ENCODE assay signal across 1 cellular context in genomic region chrX:153626863-153627674, GRCh38.
TF ChIP-seq lines count a peak whose summit lies in the region.

No MANE protein-coding gene starts in this region.

TF ChIP-seq in HepG2, 621 proteins besides CTCF, POLR2A, EP300 and RAD21 (continued from another document and continues in another):
- TF ChIP-seq SUZ12 (IDR thresholded peaks at IDR 0.05; ENCODE audit: low read depth, low read length) (no peak), PHF20 (CRISPR knock-in tag; IDR thresholded peaks at IDR 0.05) (no peak), ZC3H4 (CRISPR knock-in tag; IDR thresholded peaks at IDR 0.05; ENCODE audit: borderline replicate concordance) (peak; percentile 91), MAFF (IDR thresholded peaks at IDR 0.05; ENCODE audit: low read depth, low read length) (no peak), SOX6 (IDR thresholded peaks at IDR 0.05) (no peak), SOX6 (CRISPR knock-in tag; IDR thresholded peaks at IDR 0.05) (peak; percentile 53; the same call in 1 of the 2 replicates), MEIS1 (CRISPR knock-in tag; IDR thresholded peaks at IDR 0.05; ENCODE audit: borderline replicate concordance) (no peak), ZNF18 (CRISPR knock-in tag; IDR thresholded peaks at IDR 0.05; ENCODE audit: insufficient replicate concordance) (no peak), ZNF124 (CRISPR knock-in tag; IDR thresholded peaks at IDR 0.05) (no peak), HBP1 (CRISPR knock-in tag; IDR thresholded peaks at IDR 0.05; ENCODE audit: low read depth) (no peak), USF2 (IDR thresholded peaks at IDR 0.05; ENCODE audit: low read depth, low read length) (no peak), USF2 (CRISPR knock-in tag; IDR thresholded peaks at IDR 0.05; ENCODE audit: borderline replicate concordance) (peak; percentile 33; the same call in 1 of the 2 replicates), KLF9 (CRISPR knock-in tag; IDR thresholded peaks at IDR 0.05; ENCODE audit: low read depth) (no peak; the same call in 1 of the 2 replicates), ZNF775 (CRISPR knock-in tag; IDR thresholded peaks at IDR 0.05; ENCODE audit: borderline replicate concordance) (no peak), SRSF1 (optimal IDR thresholded peaks at IDR 0.05; ENCODE audit: low read depth, low read length) (no peak), MIER2 (CRISPR knock-in tag; IDR thresholded peaks at IDR 0.05) (no peak), ZNF747 (CRISPR knock-in tag; IDR thresholded peaks at IDR 0.05; ENCODE audit: borderline replicate concordance) (no peak), TBX3 (IDR thresholded peaks at IDR 0.05; ENCODE audit: borderline replicate concordance) (0 out of 2 replicates have a peak, but pooled peaks have one; percentile 8), IRX3 (CRISPR knock-in tag; IDR thresholded peaks at IDR 0.05; ENCODE audit: borderline replicate concordance, low read depth) (no peak), NFKB2 (CRISPR knock-in tag; IDR thresholded peaks at IDR 0.05; ENCODE audit: borderline replicate concordance) (no peak), ZNF780A (CRISPR knock-in tag; IDR thresholded peaks at IDR 0.05) (no peak), NFE2L1 (CRISPR knock-in tag; IDR thresholded peaks at IDR 0.05; ENCODE audit: borderline replicate concordance) (no peak), ZNF367 (CRISPR knock-in tag; IDR thresholded peaks at IDR 0.05; ENCODE audit: borderline replicate concordance) (no peak), KDM5B (CRISPR knock-in tag; IDR thresholded peaks at IDR 0.05; ENCODE audit: borderline replicate concordance) (no peak), TERF1 (CRISPR knock-in tag; IDR thresholded peaks at IDR 0.05) (no peak), ZSCAN12 (CRISPR knock-in tag; IDR thresholded peaks at IDR 0.05) (no peak), REST (IDR thresholded peaks at IDR 0.05; ENCODE audit: borderline replicate concordance in 1 of 2, low read depth in 1 of 2, low read length in 2 of 2) (peak in 1 of 2 experiments; percentile 50; a peak in 1 of 4 replicates), HMG20B (CRISPR knock-in tag; conservative IDR thresholded peaks at IDR 0.05) (no peak), SMARCC2 (IDR thresholded peaks at IDR 0.05) (no peak), HMGA1 (CRISPR knock-in tag; conservative IDR thresholded peaks at IDR 0.05) (no peak), SETDB1 (CRISPR knock-in tag; IDR thresholded peaks at IDR 0.05; ENCODE audit: borderline replicate concordance) (no peak), NCOR1 (IDR thresholded peaks at IDR 0.05; ENCODE audit: borderline replicate concordance, low read length) (peak; percentile 69; the same call in 1 of the 2 replicates), ZNF567 (CRISPR knock-in tag; IDR thresholded peaks at IDR 0.05; ENCODE audit: borderline replicate concordance) (no peak), KLF13 (CRISPR knock-in tag; IDR thresholded peaks at IDR 0.05) (no peak), ZNF10 (CRISPR knock-in tag; IDR thresholded peaks at IDR 0.05; ENCODE audit: borderline replicate concordance, low read depth) (no peak), SNAPC2 (CRISPR knock-in tag; IDR thresholded peaks at IDR 0.05) (no peak)
- TF ChIP-seq, protein P1, sequence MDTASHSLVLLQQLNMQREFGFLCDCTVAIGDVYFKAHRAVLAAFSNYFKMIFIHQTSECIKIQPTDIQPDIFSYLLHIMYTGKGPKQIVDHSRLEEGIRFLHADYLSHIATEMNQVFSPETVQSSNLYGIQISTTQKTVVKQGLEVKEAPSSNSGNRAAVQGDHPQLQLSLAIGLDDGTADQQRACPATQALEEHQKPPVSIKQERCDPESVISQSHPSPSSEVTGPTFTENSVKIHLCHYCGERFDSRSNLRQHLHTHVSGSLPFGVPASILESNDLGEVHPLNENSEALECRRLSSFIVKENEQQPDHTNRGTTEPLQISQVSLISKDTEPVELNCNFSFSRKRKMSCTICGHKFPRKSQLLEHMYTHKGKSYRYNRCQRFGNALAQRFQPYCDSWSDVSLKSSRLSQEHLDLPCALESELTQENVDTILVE (CRISPR knock-in tag; IDR thresholded peaks at IDR 0.05) = no peak
- TF ChIP-seq, protein P2, sequence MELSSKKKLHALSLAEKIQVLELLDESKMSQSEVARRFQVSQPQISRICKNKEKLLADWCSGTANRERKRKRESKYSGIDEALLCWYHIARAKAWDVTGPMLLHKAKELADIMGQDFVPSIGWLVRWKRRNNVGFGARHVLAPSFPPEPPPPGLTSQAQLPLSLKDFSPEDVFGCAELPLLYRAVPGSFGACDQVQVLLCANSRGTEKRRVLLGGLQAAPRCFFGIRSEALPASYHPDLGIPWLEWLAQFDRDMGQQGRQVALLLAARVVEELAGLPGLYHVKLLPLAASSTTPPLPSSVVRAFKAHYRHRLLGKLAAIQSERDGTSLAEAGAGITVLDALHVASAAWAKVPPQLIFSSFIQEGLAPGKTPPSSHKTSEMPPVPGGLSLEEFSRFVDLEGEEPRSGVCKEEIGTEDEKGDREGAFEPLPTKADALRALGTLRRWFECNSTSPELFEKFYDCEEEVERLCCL (CRISPR knock-in tag; IDR thresholded peaks at IDR 0.05; ENCODE audit: borderline replicate concordance) = no peak; the same call in 1 of the 2 replicates
- TF ChIP-seq, protein P3, sequence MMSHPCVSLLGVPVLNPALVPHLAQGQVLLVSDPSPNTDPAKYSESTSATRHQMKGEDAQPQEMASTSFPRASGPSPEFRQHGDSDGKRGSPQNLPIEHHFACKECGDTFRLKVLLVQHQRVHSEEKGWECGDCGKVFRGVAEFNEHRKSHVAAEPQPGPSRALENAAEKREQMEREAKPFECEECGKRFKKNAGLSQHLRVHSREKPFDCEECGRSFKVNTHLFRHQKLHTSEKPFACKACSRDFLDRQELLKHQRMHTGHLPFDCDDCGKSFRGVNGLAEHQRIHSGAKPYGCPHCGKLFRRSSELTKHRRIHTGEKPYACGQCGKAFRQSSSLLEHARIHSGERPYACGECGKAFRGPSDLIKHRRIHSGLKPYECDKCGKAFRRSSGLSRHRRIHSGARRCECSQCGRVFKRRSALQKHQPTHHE (CRISPR knock-in tag; IDR thresholded peaks at IDR 0.05; ENCODE audit: borderline replicate concordance) = no peak
- TF ChIP-seq, protein P4, sequence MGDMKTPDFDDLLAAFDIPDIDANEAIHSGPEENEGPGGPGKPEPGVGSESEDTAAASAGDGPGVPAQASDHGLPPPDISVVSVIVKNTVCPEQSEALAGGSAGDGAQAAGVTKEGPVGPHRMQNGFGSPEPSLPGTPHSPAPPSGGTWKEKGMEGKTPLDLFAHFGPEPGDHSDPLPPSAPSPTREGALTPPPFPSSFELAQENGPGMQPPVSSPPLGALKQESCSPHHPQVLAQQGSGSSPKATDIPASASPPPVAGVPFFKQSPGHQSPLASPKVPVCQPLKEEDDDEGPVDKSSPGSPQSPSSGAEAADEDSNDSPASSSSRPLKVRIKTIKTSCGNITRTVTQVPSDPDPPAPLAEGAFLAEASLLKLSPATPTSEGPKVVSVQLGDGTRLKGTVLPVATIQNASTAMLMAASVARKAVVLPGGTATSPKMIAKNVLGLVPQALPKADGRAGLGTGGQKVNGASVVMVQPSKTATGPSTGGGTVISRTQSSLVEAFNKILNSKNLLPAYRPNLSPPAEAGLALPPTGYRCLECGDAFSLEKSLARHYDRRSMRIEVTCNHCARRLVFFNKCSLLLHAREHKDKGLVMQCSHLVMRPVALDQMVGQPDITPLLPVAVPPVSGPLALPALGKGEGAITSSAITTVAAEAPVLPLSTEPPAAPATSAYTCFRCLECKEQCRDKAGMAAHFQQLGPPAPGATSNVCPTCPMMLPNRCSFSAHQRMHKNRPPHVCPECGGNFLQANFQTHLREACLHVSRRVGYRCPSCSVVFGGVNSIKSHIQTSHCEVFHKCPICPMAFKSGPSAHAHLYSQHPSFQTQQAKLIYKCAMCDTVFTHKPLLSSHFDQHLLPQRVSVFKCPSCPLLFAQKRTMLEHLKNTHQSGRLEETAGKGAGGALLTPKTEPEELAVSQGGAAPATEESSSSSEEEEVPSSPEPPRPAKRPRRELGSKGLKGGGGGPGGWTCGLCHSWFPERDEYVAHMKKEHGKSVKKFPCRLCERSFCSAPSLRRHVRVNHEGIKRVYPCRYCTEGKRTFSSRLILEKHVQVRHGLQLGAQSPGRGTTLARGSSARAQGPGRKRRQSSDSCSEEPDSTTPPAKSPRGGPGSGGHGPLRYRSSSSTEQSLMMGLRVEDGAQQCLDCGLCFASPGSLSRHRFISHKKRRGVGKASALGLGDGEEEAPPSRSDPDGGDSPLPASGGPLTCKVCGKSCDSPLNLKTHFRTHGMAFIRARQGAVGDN (CRISPR knock-in tag; IDR thresholded peaks at IDR 0.05) = peak; percentile 29
- TF ChIP-seq, protein P5, sequence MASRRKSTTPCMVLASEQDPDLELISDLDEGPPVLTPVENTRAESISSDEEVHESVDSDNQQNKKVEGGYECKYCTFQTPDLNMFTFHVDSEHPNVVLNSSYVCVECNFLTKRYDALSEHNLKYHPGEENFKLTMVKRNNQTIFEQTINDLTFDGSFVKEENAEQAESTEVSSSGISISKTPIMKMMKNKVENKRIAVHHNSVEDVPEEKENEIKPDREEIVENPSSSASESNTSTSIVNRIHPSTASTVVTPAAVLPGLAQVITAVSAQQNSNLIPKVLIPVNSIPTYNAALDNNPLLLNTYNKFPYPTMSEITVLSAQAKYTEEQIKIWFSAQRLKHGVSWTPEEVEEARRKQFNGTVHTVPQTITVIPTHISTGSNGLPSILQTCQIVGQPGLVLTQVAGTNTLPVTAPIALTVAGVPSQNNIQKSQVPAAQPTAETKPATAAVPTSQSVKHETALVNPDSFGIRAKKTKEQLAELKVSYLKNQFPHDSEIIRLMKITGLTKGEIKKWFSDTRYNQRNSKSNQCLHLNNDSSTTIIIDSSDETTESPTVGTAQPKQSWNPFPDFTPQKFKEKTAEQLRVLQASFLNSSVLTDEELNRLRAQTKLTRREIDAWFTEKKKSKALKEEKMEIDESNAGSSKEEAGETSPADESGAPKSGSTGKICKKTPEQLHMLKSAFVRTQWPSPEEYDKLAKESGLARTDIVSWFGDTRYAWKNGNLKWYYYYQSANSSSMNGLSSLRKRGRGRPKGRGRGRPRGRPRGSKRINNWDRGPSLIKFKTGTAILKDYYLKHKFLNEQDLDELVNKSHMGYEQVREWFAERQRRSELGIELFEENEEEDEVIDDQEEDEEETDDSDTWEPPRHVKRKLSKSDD (CRISPR knock-in tag; IDR thresholded peaks at IDR 0.05; ENCODE audit: low read depth) = no peak
